In genomic region chr1:46687910-46688509, GRCh38 we compare ENCODE assay signal across 16 cellular contexts. TPM values are rescaled to one million over a fixed set of nuclear protein-coding genes. Genes with fewer than 3 reads are reported as not detected.
DNase-seq lines count a peak whose midpoint lies in the region; ATAC-seq lines count a peak whose summit lies in the region.
"Had no signal": no experiment of that assay in that cellular context is flagged by ENCODE, and none has a peak within 500 bp of the region (broad histone marks: within the 10 kb centered on the region; RNA-seq: fewer than 3 reads in every experiment).

No MANE protein-coding gene starts in this region.

- H3K27me3 Mint-ChIP-seq in CD4-positive, CD25-positive, alpha-beta regulatory T cell, result no peaks in the 10 kb centered on the region
- H3K27me3 Mint-ChIP-seq in activated naive CD8-positive, alpha-beta T cell treated with anti-CD3 and anti-CD28 coated beads, Interleukin-2, amount 10 ng/mL, durations not matched to agents 7 days and 5 days, result no peaks in the 10 kb centered on the region

- peaks cover 31% of the 10 kb centered on the region for H4K20me1 ChIP-seq in BLaER1

- H3K4me3 ChIP-seq in BLaER1, result no peak overlapping the region
- no peak overlapping the region for H3K4me3 ChIP-seq in CD4-positive, CD25-positive, alpha-beta regulatory T cell (ENCODE audit: low read depth, low read length)

- DNase-seq in CD4-positive, CD25-positive, alpha-beta regulatory T cell, result no peak
- no peak for DNase-seq in activated naive CD8-positive, alpha-beta T cell treated with anti-CD3 and anti-CD28 coated beads, Interleukin-2, amount 10 ng/mL, durations not matched to agents 7 days and 5 days
- DNase-seq in myocyte (ENCODE audit: low read depth) (peak; percentile 60), amygdala (lab: John Stamatoyannopoulos, UW) (no peak), SW480 (ENCODE audit: low spot score) (no peak)
- DNase-seq: activated CD8-positive, alpha-beta memory T cell treated with anti-CD3 and anti-CD28 coated beads for 24 hours; H7; NCI-H774; stimulated activated CD4-positive, alpha-beta T cell treated with anti-CD3 and anti-CD28 coated beads, Interleukin-2, amount 100 ng/mL, for 48 hours; SW 1271; trophoblast cell had no signal

- H3K4me1 ChIP-seq in BLaER1, result peaks cover 20% of the 10 kb centered on the region
- H3K4me1 ChIP-seq in CD4-positive, CD25-positive, alpha-beta regulatory T cell (ENCODE audit: control insufficient read depth, insufficient read depth, low read length, poor library complexity, severe bottlenecking), result no peaks in the 10 kb centered on the region

- no peaks in the 10 kb centered on the region for H3K27me3 ChIP-seq in BLaER1
- no peaks in the 10 kb centered on the region for H3K27me3 ChIP-seq in CD4-positive, CD25-positive, alpha-beta regulatory T cell (ENCODE audit: control insufficient read depth, insufficient read depth, low read length)

- H3K4me1 Mint-ChIP-seq in CD4-positive, CD25-positive, alpha-beta regulatory T cell, result peaks cover 0 to 6% (median 0%) of the 10 kb centered on the region in 4 donors
- H3K4me1 Mint-ChIP-seq in activated naive CD8-positive, alpha-beta T cell treated with anti-CD3 and anti-CD28 coated beads, Interleukin-2, amount 10 ng/mL, durations not matched to agents 7 days and 5 days, result peaks cover 22% of the 10 kb centered on the region

- 0 out of 2 replicates have a peak overlapping the region, but pooled peaks have one; percentile 13 for H3K4me2 ChIP-seq in BLaER1

- H3K36me3 ChIP-seq in BLaER1, result peaks cover 100% of the 10 kb centered on the region
- H3K36me3 ChIP-seq in CD4-positive, CD25-positive, alpha-beta regulatory T cell (ENCODE audit: control insufficient read depth, insufficient read depth, low read length), result peaks cover 97% of the 10 kb centered on the region

- no peak overlapping the region for H3K4me3 Mint-ChIP-seq in CD4-positive, CD25-positive, alpha-beta regulatory T cell
- H3K4me3 Mint-ChIP-seq in activated naive CD8-positive, alpha-beta T cell treated with anti-CD3 and anti-CD28 coated beads, Interleukin-2, amount 10 ng/mL, durations not matched to agents 7 days and 5 days, result no peak overlapping the region

- ATAC-seq in CD4-positive, CD25-positive, alpha-beta regulatory T cell (ENCODE audit: low read depth in 2 of 2), result no peak
- ATAC-seq in activated naive CD8-positive, alpha-beta T cell treated with anti-CD3 and anti-CD28 coated beads, Interleukin-2, amount 10 ng/mL, durations not matched to agents 7 days and 5 days (ENCODE audit: low read depth), result no peak
- ATAC-seq in GM21529 (IDR thresholded peaks at IDR 0.05; ENCODE audit: unreplicated experiment), result no peak
- ATAC-seq in GM19397 (IDR thresholded peaks at IDR 0.05; ENCODE audit: unreplicated experiment), result no peak

- H3K9me3 Mint-ChIP-seq in CD4-positive, CD25-positive, alpha-beta regulatory T cell, result no peaks in the 10 kb centered on the region
- no peaks in the 10 kb centered on the region for H3K9me3 Mint-ChIP-seq in activated naive CD8-positive, alpha-beta T cell treated with anti-CD3 and anti-CD28 coated beads, Interleukin-2, amount 10 ng/mL, durations not matched to agents 7 days and 5 days

- peaks cover 56% of the 10 kb centered on the region for H3K36me3 Mint-ChIP-seq in CD4-positive, CD25-positive, alpha-beta regulatory T cell
- peaks cover 31% of the 10 kb centered on the region for H3K36me3 Mint-ChIP-seq in activated naive CD8-positive, alpha-beta T cell treated with anti-CD3 and anti-CD28 coated beads, Interleukin-2, amount 10 ng/mL, durations not matched to agents 7 days and 5 days

- H3K27ac ChIP-seq in BLaER1, result no peak overlapping the region
- H3K27ac ChIP-seq in CD4-positive, CD25-positive, alpha-beta regulatory T cell (ENCODE audit: insufficient read depth, low read length, poor library complexity, severe bottlenecking), result no peak overlapping the region

- no peaks in the 10 kb centered on the region for H3K9me3 ChIP-seq in BLaER1
- H3K9me3 ChIP-seq in CD4-positive, CD25-positive, alpha-beta regulatory T cell (ENCODE audit: control insufficient read depth in 2 of 2, low read length in 2 of 2), result no peaks in the 10 kb centered on the region

- POLR2A ChIA-PET in activated naive CD8-positive, alpha-beta T cell treated with anti-CD3 and anti-CD28 coated beads, Interleukin-2, amount 10 ng/mL, durations not matched to agents 7 days and 5 days (lab: Charles Lee), result no interaction called here

- no peak overlapping the region for H3K9ac ChIP-seq in BLaER1

- peak overlapping the region in 2 of 3 donors; percentile 64 to 76 for H3K27ac Mint-ChIP-seq in CD4-positive, CD25-positive, alpha-beta regulatory T cell
- peak overlapping the region; percentile 40 for H3K27ac Mint-ChIP-seq in activated naive CD8-positive, alpha-beta T cell treated with anti-CD3 and anti-CD28 coated beads, Interleukin-2, amount 10 ng/mL, durations not matched to agents 7 days and 5 days

RNA-seq across cellular contexts. Expression of gene TEX38, which starts 16.4 kb away (rescaled TPM):
- not detected for total RNA-seq in CD4-positive, CD25-positive, alpha-beta regulatory T cell
- not detected for polyA plus RNA-seq in CD4-positive, CD25-positive, alpha-beta regulatory T cell
- not detected for total RNA-seq in activated naive CD8-positive, alpha-beta T cell treated with anti-CD3 and anti-CD28 coated beads, Interleukin-2, amount 10 ng/mL, durations not matched to agents 7 days and 5 days
- total RNA-seq in myocyte, result not detected in 2 replicates
- 0.21 TPM for polyA plus RNA-seq in myocyte (2012)
- total RNA-seq: Daoy, frontal cortex, H7 had no signal

RNA-seq across cellular contexts. Expression of gene ATPAF1, which starts 19.8 kb away (rescaled TPM):
- 22.5 TPM for total RNA-seq in CD4-positive, CD25-positive, alpha-beta regulatory T cell
- 10 to 100 TPM; 74.7 to 89.3 (median 80.8) TPM for polyA plus RNA-seq in CD4-positive, CD25-positive, alpha-beta regulatory T cell
- total RNA-seq in activated naive CD8-positive, alpha-beta T cell treated with anti-CD3 and anti-CD28 coated beads, Interleukin-2, amount 10 ng/mL, durations not matched to agents 7 days and 5 days, result 10 to 100 TPM; 43.3 to 45.4 TPM
- total RNA-seq in myocyte, result 55.1 and 67.9 TPM in 2 replicates
- 36.6 TPM for polyA plus RNA-seq in myocyte (2012)

RNA-seq across cellular contexts. Expression of gene EFCAB14, which starts 30.9 kb away (rescaled TPM):
- 83.3 TPM for total RNA-seq in CD4-positive, CD25-positive, alpha-beta regulatory T cell
- polyA plus RNA-seq in CD4-positive, CD25-positive, alpha-beta regulatory T cell, result 10 to 100 TPM; 81.2 to 88.9 (median 85.3) TPM
- 10 to 100 TPM; 77.4 to 84.2 TPM for total RNA-seq in activated naive CD8-positive, alpha-beta T cell treated with anti-CD3 and anti-CD28 coated beads, Interleukin-2, amount 10 ng/mL, durations not matched to agents 7 days and 5 days
- 50.9 and 56.8 TPM in 2 replicates for total RNA-seq in myocyte
- polyA plus RNA-seq in myocyte (2012), result 24.3 TPM
